ENCODE assay signal across 1 cellular context in genomic region chr2:167292430-167293171, GRCh38.
TF ChIP-seq lines count a peak whose summit lies in the region.

Gene B3GALT1 (plus strand): TSS chr2:167293001.

TF ChIP-seq in SK-N-SH, 30 proteins besides CTCF, POLR2A, EP300 and RAD21 (continued from another document):
- TF ChIP-seq USF1 (IDR thresholded peaks at IDR 0.05; ENCODE audit: borderline replicate concordance, low read depth) (no peak), CHD2 (IDR thresholded peaks at IDR 0.05; ENCODE audit: low read length, partially characterized antibody) (peak; percentile 82), NRF1 (IDR thresholded peaks at IDR 0.05; ENCODE audit: low read depth, low read length) (0 out of 2 replicates have a peak, but pooled peaks have one; percentile 5)
